ENCODE assay signal across 13 cellular contexts in genomic region chr17:78375401-78376079, GRCh38. TPM values are rescaled to one million over a fixed set of nuclear protein-coding genes. Genes with fewer than 3 reads are reported as not detected.
DNase-seq lines count a peak whose midpoint lies in the region; ATAC-seq and TF ChIP-seq lines count a peak whose summit lies in the region.
"Had no signal": no experiment of that assay in that cellular context is flagged by ENCODE, and none has a peak within 500 bp of the region (broad histone marks: within the 10 kb centered on the region; RNA-seq: fewer than 3 reads in every experiment).

No MANE protein-coding gene starts in this region.

- intact Hi-C loops in natural killer cell (cut with micrococcal nuclease), result no loop called here

- peak overlapping the region in 1 of 2 experiments; percentile 66 for H3K23ac ChIP-seq in mesenchymal stem cell (ENCODE audit: low read length in 2 of 2)

- peak overlapping the region; percentile 95 for H4K91ac ChIP-seq in mesenchymal stem cell (ENCODE audit: low read length)

- peak overlapping the region; percentile 90 for H4K8ac ChIP-seq in mesenchymal stem cell (ENCODE audit: low read length)

- peaks cover 0 to 5% of the 10 kb centered on the region in 2 experiments for H3K36me3 ChIP-seq in mesenchymal stem cell (ENCODE audit: control insufficient read depth in 1 of 2, insufficient read depth in 2 of 2, low read depth in 1 of 2, low read length in 2 of 2)

- 33% methylated on average over 9 of the region's 9 CpGs for WGBS in mesenchymal stem cell

- peak overlapping the region; percentile 86 for H2AK5ac ChIP-seq in mesenchymal stem cell (ENCODE audit: low read length, severe bottlenecking)

- H3K36me3 Mint-ChIP-seq in natural killer cell treated with Interleukin-12 subunit alpha and Interleukin-12 subunit beta and Interleukin-15 and Interleukin-18, amount 100 ng/mL, for 72 hours, result peaks cover 13% of the 10 kb centered on the region
- H3K36me3 Mint-ChIP-seq in natural killer cell, result no peaks in the 10 kb centered on the region
- peaks cover 5% of the 10 kb centered on the region for H3K36me3 Mint-ChIP-seq in stimulated activated memory B cell treated with anti-CD40 and anti-IgM and Interleukin-4, amounts not matched to agents 10 μg/mL and 1 μg/mL and 100 μg/mL, for 72 hours
- H3K36me3 Mint-ChIP-seq: memory B cell had no signal

- H3K4me1 Mint-ChIP-seq in natural killer cell treated with Interleukin-12 subunit alpha and Interleukin-12 subunit beta and Interleukin-15 and Interleukin-18, amount 100 ng/mL, for 72 hours (ENCODE audit: low read depth in 2 of 2), result peaks cover 29 to 32% of the 10 kb centered on the region in 2 donors
- peaks cover 14 to 15% of the 10 kb centered on the region in 2 donors for H3K4me1 Mint-ChIP-seq in natural killer cell
- H3K4me1 Mint-ChIP-seq in stimulated activated memory B cell treated with anti-CD40 and anti-IgM and Interleukin-4, amounts not matched to agents 10 μg/mL and 1 μg/mL and 100 μg/mL, for 72 hours, result peaks cover 22% of the 10 kb centered on the region

- H3K18ac ChIP-seq in mesenchymal stem cell (ENCODE audit: low read depth in 1 of 2, low read length in 2 of 2), result peak overlapping the region; percentile 94

- H3K9me3 ChIP-seq in mesenchymal stem cell (ENCODE audit: control insufficient read depth, low read length), result no peaks in the 10 kb centered on the region

- peak overlapping the region; percentile 85 for H2BK5ac ChIP-seq in mesenchymal stem cell (ENCODE audit: low read depth, low read length, poor library complexity, severe bottlenecking)

- H2BK12ac ChIP-seq in mesenchymal stem cell (ENCODE audit: low read length in 2 of 2), result peak overlapping the region; percentile 96 to 97

- peak overlapping the region; percentile 88 for H3K9ac ChIP-seq in mesenchymal stem cell (ENCODE audit: low read length)

- no peak overlapping the region for H2BK15ac ChIP-seq in mesenchymal stem cell (ENCODE audit: low read depth, poor library complexity, severe bottlenecking)

- no peaks in the 10 kb centered on the region for H3K27me3 ChIP-seq in mesenchymal stem cell (ENCODE audit: control insufficient read depth in 1 of 2, insufficient read depth in 1 of 2, low read length in 2 of 2)

- peaks cover 34% of the 10 kb centered on the region for H3K4me1 ChIP-seq in mesenchymal stem cell (ENCODE audit: control insufficient read depth, insufficient read depth, low read depth, low read length)

- no peak overlapping the region for H2AFZ ChIP-seq in mesenchymal stem cell (ENCODE audit: low read depth, low read length)

- no peak overlapping the region for H3K4me2 ChIP-seq in mesenchymal stem cell (ENCODE audit: low read length, poor library complexity, severe bottlenecking)

- ATAC-seq in natural killer cell treated with Interleukin-12 subunit alpha and Interleukin-12 subunit beta and Interleukin-15 and Interleukin-18, amount 100 ng/mL, for 72 hours, result no peak
- ATAC-seq in natural killer cell, result no peak
- ATAC-seq in GM21381 (IDR thresholded peaks at IDR 0.05; ENCODE audit: unreplicated experiment), result no peak
- ATAC-seq in stimulated activated memory B cell treated with anti-CD40 and anti-IgM and Interleukin-4, amounts not matched to agents 10 μg/mL and 1 μg/mL and 100 μg/mL, for 72 hours, result no peak

- H3K9me3 Mint-ChIP-seq in natural killer cell treated with Interleukin-12 subunit alpha and Interleukin-12 subunit beta and Interleukin-15 and Interleukin-18, amount 100 ng/mL, for 72 hours, result no peaks in the 10 kb centered on the region
- H3K9me3 Mint-ChIP-seq in natural killer cell, result no peaks in the 10 kb centered on the region
- no peaks in the 10 kb centered on the region for H3K9me3 Mint-ChIP-seq in stimulated activated memory B cell treated with anti-CD40 and anti-IgM and Interleukin-4, amounts not matched to agents 10 μg/mL and 1 μg/mL and 100 μg/mL, for 72 hours
- H3K9me3 Mint-ChIP-seq: memory B cell had no signal

- peaks cover 0 to 3% of the 10 kb centered on the region in 2 donors for H3K27me3 Mint-ChIP-seq in natural killer cell treated with Interleukin-12 subunit alpha and Interleukin-12 subunit beta and Interleukin-15 and Interleukin-18, amount 100 ng/mL, for 72 hours
- H3K27me3 Mint-ChIP-seq in natural killer cell (ENCODE audit: low read depth in 2 of 2), result no peaks in the 10 kb centered on the region
- H3K27me3 Mint-ChIP-seq in stimulated activated memory B cell treated with anti-CD40 and anti-IgM and Interleukin-4, amounts not matched to agents 10 μg/mL and 1 μg/mL and 100 μg/mL, for 72 hours, result no peaks in the 10 kb centered on the region

- H3K27ac ChIP-seq in mesenchymal stem cell (ENCODE audit: low read length, poor library complexity, severe bottlenecking), result peak overlapping the region; percentile 97

- peak overlapping the region in 1 of 2 experiments; percentile 91 for H3K4ac ChIP-seq in mesenchymal stem cell (ENCODE audit: low read depth in 1 of 2, low read length in 2 of 2)

- no peak overlapping the region for H3K14ac ChIP-seq in mesenchymal stem cell (ENCODE audit: low read length in 2 of 2)

- peak overlapping the region; percentile 80 for H2BK120ac ChIP-seq in mesenchymal stem cell (ENCODE audit: low read depth, low read length)

- peak overlapping the region; percentile 1 to 79 for H3K27ac Mint-ChIP-seq in natural killer cell treated with Interleukin-12 subunit alpha and Interleukin-12 subunit beta and Interleukin-15 and Interleukin-18, amount 100 ng/mL, for 72 hours
- no peak overlapping the region for H3K27ac Mint-ChIP-seq in natural killer cell
- H3K27ac Mint-ChIP-seq in stimulated activated memory B cell treated with anti-CD40 and anti-IgM and Interleukin-4, amounts not matched to agents 10 μg/mL and 1 μg/mL and 100 μg/mL, for 72 hours, result no peak overlapping the region
- H3K27ac Mint-ChIP-seq: B cell, memory B cell had no signal

- H3K79me1 ChIP-seq in mesenchymal stem cell (replicated peaks; ENCODE audit: low read length, poor library complexity, severe bottlenecking), result peaks cover 2% of the 10 kb centered on the region

- H3K4me3 ChIP-seq in mesenchymal stem cell (ENCODE audit: insufficient read depth in 1 of 2, low read depth in 1 of 2, low read length in 2 of 2), result peak overlapping the region in 1 of 2 experiments; percentile 52

- TF ChIP-seq CTCF in natural killer cell (IDR thresholded peaks at IDR 0.05), result no peak

- no peak for DNase-seq in natural killer cell treated with Interleukin-12 subunit alpha and Interleukin-12 subunit beta and Interleukin-15 and Interleukin-18, amount 100 ng/mL, for 72 hours (ENCODE audit: low spot score)
- DNase-seq in natural killer cell (no peak), dermis blood vessel endothelial cell (peak; percentile 72), mesenchymal stem cell (peak; percentile 99), COR-L47 (lab: John Stamatoyannopoulos, UW) (no peak), DMS 273 (lab: John Stamatoyannopoulos, UW; ENCODE audit: unreplicated experiment) (no peak)
- DNase-seq: activated CD8-positive, alpha-beta memory T cell treated with anti-CD3 and anti-CD28 coated beads, Interleukin-2, amount 50 U/mL, for 48 hours; NCI-H146; substantia nigra had no signal

- H3K4me3 Mint-ChIP-seq in natural killer cell treated with Interleukin-12 subunit alpha and Interleukin-12 subunit beta and Interleukin-15 and Interleukin-18, amount 100 ng/mL, for 72 hours, result peak overlapping the region; percentile 25
- no peak overlapping the region for H3K4me3 Mint-ChIP-seq in natural killer cell
- no peak overlapping the region for H3K4me3 Mint-ChIP-seq in stimulated activated memory B cell treated with anti-CD40 and anti-IgM and Interleukin-4, amounts not matched to agents 10 μg/mL and 1 μg/mL and 100 μg/mL, for 72 hours
- H3K4me3 Mint-ChIP-seq: B cell, memory B cell had no signal

RNA-seq across cellular contexts. Expression of gene PGS1, which starts 2.9 kb away (rescaled TPM):
- total RNA-seq in natural killer cell treated with Interleukin-12 subunit alpha and Interleukin-12 subunit beta and Interleukin-15 and Interleukin-18, amount 100 ng/mL, for 72 hours, result 100 to 1,000 TPM in 1 of 2 donors, 10 to 100 TPM in 1; 83.0 to 139 TPM
- 10 to 100 TPM; 47.9 to 53.6 (median 48.3) TPM for total RNA-seq in natural killer cell
- 38.1 and 66.9 TPM in 2 replicates for total RNA-seq in dermis blood vessel endothelial cell
- 21.8 TPM for polyA plus RNA-seq in mesenchymal stem cell (2013, experiment 1 of 2)
- polyA plus RNA-seq in mesenchymal stem cell (2013, experiment 2 of 2), result 22.1 TPM

RNA-seq across cellular contexts. Expression of gene SOCS3, which starts 15.7 kb away (rescaled TPM):
- 100 to 1,000 TPM; 110 to 156 TPM for total RNA-seq in natural killer cell treated with Interleukin-12 subunit alpha and Interleukin-12 subunit beta and Interleukin-15 and Interleukin-18, amount 100 ng/mL, for 72 hours
- 10 to 100 TPM; 39.0 to 47.9 (median 43.6) TPM for total RNA-seq in natural killer cell
- 46.4 and 130 TPM in 2 replicates for total RNA-seq in dermis blood vessel endothelial cell
- 64.5 TPM for polyA plus RNA-seq in mesenchymal stem cell (2013, experiment 1 of 2)
- polyA plus RNA-seq in mesenchymal stem cell (2013, experiment 2 of 2), result 62.3 TPM

Comparison
In these comparisons a context has a peak if more than half of its experiments do, and no peak if none do; other contexts are left out.
1. H3K27ac Mint-ChIP-seq: peak in natural killer cell treated with Interleukin-12 subunit alpha and Interleukin-12 subunit beta and Interleukin-15 and Interleukin-18, amount 100 ng/mL, for 72 hours (2 of 2); none in natural killer cell (0 of 2) and stimulated activated memory B cell treated with anti-CD40 and anti-IgM and Interleukin-4, amounts not matched to agents 10 μg/mL and 1 μg/mL and 100 μg/mL, for 72 hours (single experiment).
2. DNase-seq: peak in dermis blood vessel endothelial cell (single experiment) and mesenchymal stem cell (single experiment); none in natural killer cell treated with Interleukin-12 subunit alpha and Interleukin-12 subunit beta and Interleukin-15 and Interleukin-18, amount 100 ng/mL, for 72 hours (single experiment), natural killer cell (single experiment), COR-L47 (single experiment) and DMS 273 (single experiment).